ENCODE assay signal across 32 cellular contexts in the genomic region with DNA sequence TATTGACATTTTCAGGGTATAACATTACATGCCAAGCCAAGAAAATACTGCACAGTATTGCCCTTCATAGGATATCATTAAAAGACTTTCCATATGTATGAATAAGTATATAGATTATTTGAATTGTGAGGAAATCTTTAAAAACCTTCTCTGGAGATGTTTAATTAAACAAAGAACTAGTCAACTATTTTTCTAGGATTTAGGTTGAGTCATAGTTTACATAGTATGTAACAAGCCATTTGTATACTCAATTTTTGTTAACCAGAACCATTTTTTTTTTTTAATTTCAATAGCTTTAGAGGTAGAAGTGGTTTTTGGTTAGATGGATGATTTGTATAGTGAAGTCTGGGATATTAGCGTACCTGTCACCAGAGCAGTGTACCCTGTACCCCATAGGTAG.
"Had no signal": no experiment of that assay in that cellular context is flagged by ENCODE, and none has a peak within 500 bp of the region (broad histone marks: within the 10 kb centered on the region; RNA-seq: fewer than 3 reads in every experiment).

No MANE protein-coding gene starts in this region.

- H3K4me3 ChIP-seq: cardiac muscle cell, MG63 had no signal

- H3K9me3 ChIP-seq: MG63 had no signal

- DNase-seq: activated B cell treated with CpG ODN at 0.5 μM for 24 hours; activated CD4-positive, alpha-beta memory T cell treated with anti-CD3 and anti-CD28 coated beads for 36 hours; activated CD4-positive, alpha-beta T cell treated with anti-CD3 and anti-CD28 coated beads for 4 hours; activated CD4-positive, alpha-beta T cell treated with anti-CD3 and anti-CD28 coated beads, Interleukin-2, amount 50 U/mL, for 1 hour; activated CD4-positive, CD25-positive, alpha-beta regulatory T cell treated with anti-CD3 and anti-CD28 coated beads, Interleukin-2, amount 50 U/mL, for 72 hours; activated CD8-positive, alpha-beta memory T cell treated with anti-CD3 and anti-CD28 coated beads, Interleukin-2, amount 50 U/mL, for 4 hours; activated effector memory CD4-positive, alpha-beta T cell treated with anti-CD3 and anti-CD28 coated beads, Interleukin-2, amount 50 U/mL, for 16 hours; activated naive CD4-positive, alpha-beta T cell; activated naive CD4-positive, alpha-beta T cell treated with anti-CD3 and anti-CD28 coated beads, Interleukin-2, amount 50 U/mL, for 16 hours; activated naive CD8-positive, alpha-beta T cell treated with anti-CD3 and anti-CD28 coated beads for 36 hours; activated T-cell treated with anti-CD3 and anti-CD28 coated beads, Interleukin-2, amount 50 U/mL, for 72 hours; amniotic stem cell; aorta; brain microvascular endothelial cell; MG63; NCI-H1048; NCI-H1105 treated with DMSO at 0.1 percent for 48 hours; NCI-H1436; NCI-H1694; NCI-H2029; NCI-H345; NCI-H524 treated with DMSO at 0.1 percent for 48 hours; Right ventricle myocardium superior; SW 1271; T-helper 1 cell; T-helper 2 cell; T-helper 9 cell had no signal

- H3K4me3 Mint-ChIP-seq: activated B cell treated with CpG ODN at 0.5 μM for 24 hours; activated CD4-positive, alpha-beta memory T cell treated with anti-CD3 and anti-CD28 coated beads for 36 hours; activated naive CD8-positive, alpha-beta T cell treated with anti-CD3 and anti-CD28 coated beads for 36 hours; activated T-cell treated with anti-CD3 and anti-CD28 coated beads, Interleukin-2, amount 50 U/mL, for 72 hours; activated T-helper 17 cell treated with anti-CD3 and anti-CD28 coated beads, Interleukin-2, amount 50 U/mL, for 72 hours; central memory CD8-positive, alpha-beta T cell had no signal

- H3K27ac ChIP-seq: brain microvascular endothelial cell, cardiac muscle cell, RWPE1, VCaP had no signal

- H3K27ac Mint-ChIP-seq: activated B cell treated with CpG ODN at 0.5 μM for 24 hours; activated CD4-positive, alpha-beta memory T cell treated with anti-CD3 and anti-CD28 coated beads for 36 hours; activated naive CD8-positive, alpha-beta T cell treated with anti-CD3 and anti-CD28 coated beads for 36 hours; activated T-cell treated with anti-CD3 and anti-CD28 coated beads, Interleukin-2, amount 50 U/mL, for 72 hours; activated T-helper 17 cell treated with anti-CD3 and anti-CD28 coated beads, Interleukin-2, amount 50 U/mL, for 72 hours had no signal

- ATAC-seq: activated T-cell treated with anti-CD3 and anti-CD28 coated beads, Interleukin-2, amount 50 U/mL, for 72 hours; activated T-helper 17 cell treated with anti-CD3 and anti-CD28 coated beads, Interleukin-2, amount 50 U/mL, for 72 hours had no signal

- H3K36me3 ChIP-seq: brain microvascular endothelial cell, cardiac muscle cell, MG63 had no signal

- H3K9me3 Mint-ChIP-seq: activated T-cell treated with anti-CD3 and anti-CD28 coated beads, Interleukin-2, amount 50 U/mL, for 72 hours; activated T-helper 17 cell treated with anti-CD3 and anti-CD28 coated beads, Interleukin-2, amount 50 U/mL, for 72 hours; central memory CD8-positive, alpha-beta T cell had no signal

- H3K27me3 ChIP-seq: brain microvascular endothelial cell, cardiac muscle cell, MG63 had no signal

- H3K27me3 Mint-ChIP-seq: activated B cell treated with CpG ODN at 0.5 μM for 24 hours; activated CD4-positive, alpha-beta memory T cell treated with anti-CD3 and anti-CD28 coated beads for 36 hours; activated naive CD8-positive, alpha-beta T cell treated with anti-CD3 and anti-CD28 coated beads for 36 hours; activated T-helper 17 cell treated with anti-CD3 and anti-CD28 coated beads, Interleukin-2, amount 50 U/mL, for 72 hours; central memory CD8-positive, alpha-beta T cell had no signal
